21 cellular contexts compared by ENCODE assay signal in the genomic region with DNA sequence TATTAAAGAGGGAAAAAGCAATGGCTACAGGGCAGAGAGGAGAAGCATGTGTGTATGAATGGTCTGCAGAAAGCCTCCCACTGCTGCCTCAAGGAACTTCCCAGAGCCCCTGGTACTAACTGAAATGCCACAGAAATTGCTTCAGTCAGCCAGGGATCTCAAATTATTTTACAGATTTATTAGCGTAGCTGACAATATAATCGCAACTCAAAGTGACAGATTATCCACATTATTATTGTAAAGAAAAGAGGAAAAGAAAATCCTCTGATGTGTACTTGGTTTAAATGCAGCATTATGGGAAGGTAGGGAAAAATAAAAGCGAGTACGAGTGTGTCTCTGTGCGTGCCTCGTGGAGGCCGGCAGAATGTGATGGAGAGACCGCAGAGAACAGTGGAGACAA.
DNase-seq lines count a peak whose midpoint lies in the region; FAIRE-seq and TF ChIP-seq lines count a peak whose summit lies in the region.
"Had no signal": no experiment of that assay in that cellular context is flagged by ENCODE, and none has a peak within 500 bp of the region (broad histone marks: within the 10 kb centered on the region; RNA-seq: fewer than 3 reads in every experiment).

No MANE protein-coding gene starts in this region.

- H3K4me3 ChIP-seq in BLaER1 (no peak overlapping the region), WERI-Rb-1 (ENCODE audit: low read depth, low read length) (no peak overlapping the region), iPS-15b (ENCODE audit: low read depth, low read length) (no peak overlapping the region), trophoblast cell (ENCODE audit: low read depth, low read length) (no peak overlapping the region), spleen (no peak overlapping the region)
- H3K4me3 ChIP-seq: body of pancreas, skin epidermis had no signal

- H3K9me3 ChIP-seq in BLaER1 (no peaks in the 10 kb centered on the region), WERI-Rb-1 (ENCODE audit: severe bottlenecking) (peaks cover 8% of the 10 kb centered on the region), iPS-15b (ENCODE audit: control insufficient read depth, insufficient read depth, low read length) (no peaks in the 10 kb centered on the region), trophoblast cell (ENCODE audit: insufficient read depth, low read depth, low read length) (no peaks in the 10 kb centered on the region), spleen (peaks cover 0 to 28% (median 24%) of the 10 kb centered on the region in 8 donors)
- H3K9me3 ChIP-seq: body of pancreas had no signal

- no peak for DNase-seq in WERI-Rb-1
- DNase-seq in trophoblast cell: no peak
- DNase-seq in LoVo (ENCODE audit: low spot score): no peak
- DNase-seq in SHP77 (lab: John Stamatoyannopoulos, UW): no peak
- DNase-seq in H54 (ENCODE audit: insufficient read length, low spot score): no peak
- DNase-seq in spleen: no peak
- DNase-seq: activated B cell treated with CpG ODN at 0.5 μM for 24 hours; body of pancreas; C1 segment of cervical spinal cord; cortex of kidney; H9; NCI-H2171 treated with DMSO at 0.1 percent for 48 hours; SHP77 treated with DMSO at 0.1 percent for 48 hours; stimulated activated CD4-positive, alpha-beta T cell treated with anti-CD3 and anti-CD28 coated beads, Interleukin-4, amount 100 ng/mL, for 1 hour; stimulated activated naive CD8-positive, alpha-beta T cell treated with anti-CD3 and anti-CD28 coated beads, Interleukin-15, amount 100 ng/mL, for 72 hours; T-helper 2 cell had no signal

- H3K27me3 ChIP-seq in BLaER1: no peaks in the 10 kb centered on the region
- no peaks in the 10 kb centered on the region for H3K27me3 ChIP-seq in WERI-Rb-1 (ENCODE audit: insufficient read depth, low read depth, severe bottlenecking)
- H3K27me3 ChIP-seq in iPS-15b (ENCODE audit: control insufficient read depth, insufficient read depth, low read length): no peaks in the 10 kb centered on the region
- no peaks in the 10 kb centered on the region for H3K27me3 ChIP-seq in trophoblast cell (ENCODE audit: insufficient read depth, low read length)
- H3K27me3 ChIP-seq in spleen (replicated peaks in 1 of 7): no peaks in the 10 kb centered on the region
- H3K27me3 ChIP-seq: body of pancreas had no signal

- intact Hi-C loops in spleen (cut with DNase I; ENCODE audit: low total_unique reads): no loop called here

- no CpG with 5 or more reads among the region's 8 CpGs for WGBS in trophoblast cell (ENCODE audit: extremely low coverage, insufficient coverage, insufficient read length)
- WGBS in spleen, 5 donors: 96 to 99% (median 98%) methylated on average over 8 of the region's 8 CpGs

- H4K12ac ChIP-seq in trophoblast cell (ENCODE audit: low read depth, low read length): no peak overlapping the region

- no peak for FAIRE-seq in H54 (lab: Jason Lieb, UNC)
- FAIRE-seq: A204.1 had no signal

- H3K4me1 ChIP-seq in BLaER1 (peaks cover 16% of the 10 kb centered on the region), iPS-15b (ENCODE audit: control insufficient read depth, insufficient read depth, low read length) (no peaks in the 10 kb centered on the region), trophoblast cell (ENCODE audit: control insufficient read depth in 1 of 2, insufficient read depth in 2 of 2, low read length in 2 of 2) (peaks cover 5 to 7% of the 10 kb centered on the region in 2 experiments), spleen (no peaks in the 10 kb centered on the region)
- H3K4me1 ChIP-seq: body of pancreas, parathyroid adenoma had no signal

- peak overlapping the region; percentile 41 for H3K4me2 ChIP-seq in BLaER1
- peak overlapping the region; percentile 39 for H3K4me2 ChIP-seq in trophoblast cell (ENCODE audit: low read length)

- peaks cover 14% of the 10 kb centered on the region; the same call in 1 of the 2 replicates for H3K36me3 ChIP-seq in BLaER1
- H3K36me3 ChIP-seq in WERI-Rb-1: no peaks in the 10 kb centered on the region; the same call in none of the 2 replicates
- H3K36me3 ChIP-seq in iPS-15b (ENCODE audit: control insufficient read depth, insufficient read depth, low read length): no peaks in the 10 kb centered on the region
- peaks cover 2% of the 10 kb centered on the region in 2 experiments for H3K36me3 ChIP-seq in trophoblast cell (ENCODE audit: control insufficient read depth in 1 of 2, insufficient read depth in 2 of 2, low read length in 2 of 2)
- peaks cover 0 to 97% (median 48%) of the 10 kb centered on the region in 6 donors for H3K36me3 ChIP-seq in spleen

- H4K91ac ChIP-seq in trophoblast cell (ENCODE audit: low read depth, low read length): no peak overlapping the region

- no peak overlapping the region for H3K14ac ChIP-seq in trophoblast cell (ENCODE audit: low read length)

- no peak overlapping the region for H2AK5ac ChIP-seq in trophoblast cell (ENCODE audit: low read length)

- no peak overlapping the region for H3K18ac ChIP-seq in trophoblast cell (ENCODE audit: low read length)

- no peak overlapping the region for H3K23ac ChIP-seq in trophoblast cell (ENCODE audit: low read length)

- no peak overlapping the region for H4K8ac ChIP-seq in trophoblast cell (ENCODE audit: low read depth, low read length)

- H3K79me1 ChIP-seq in trophoblast cell (ENCODE audit: low read length): no peaks in the 10 kb centered on the region

- H3K9ac ChIP-seq in BLaER1: no peak overlapping the region
- peak overlapping the region; percentile 65 for H3K9ac ChIP-seq in iPS-15b (ENCODE audit: low read depth, low read length)
- no peak overlapping the region for H3K9ac ChIP-seq in trophoblast cell (ENCODE audit: low read length)
- H3K9ac ChIP-seq: parathyroid adenoma had no signal

- no peak for TF ChIP-seq CTCF in WERI-Rb-1 (IDR thresholded peaks at IDR 0.05; ENCODE audit: low read depth, low read length)
- TF ChIP-seq CTCF in spleen (IDR thresholded peaks at IDR 0.05 in 8 of 11, conservative IDR thresholded peaks at IDR 0.05 in 3 of 11): no peak

- H3K4ac ChIP-seq in trophoblast cell (ENCODE audit: low read depth, low read length): no peak overlapping the region

- H4K20me1 ChIP-seq in BLaER1: no peaks in the 10 kb centered on the region

- H2BK12ac ChIP-seq in trophoblast cell (ENCODE audit: low read length): no peak overlapping the region

- no peaks in the 10 kb centered on the region for H3K79me2 ChIP-seq in trophoblast cell (ENCODE audit: control insufficient read depth, insufficient read depth, low read length, poor library complexity)
- H3K79me2 ChIP-seq: parathyroid adenoma had no signal

- H2AFZ ChIP-seq in trophoblast cell (ENCODE audit: insufficient read depth, low read length, poor library complexity): no peak overlapping the region
- H2AFZ ChIP-seq: parathyroid adenoma had no signal

- no peak for TF ChIP-seq POLR2A in H54 (IDR thresholded peaks at IDR 0.05; ENCODE audit: low read depth, low read length)
- TF ChIP-seq POLR2A in spleen (IDR thresholded peaks at IDR 0.05): no peak

- no peak overlapping the region for H2BK120ac ChIP-seq in trophoblast cell (ENCODE audit: insufficient read depth, low read length, poor library complexity)

- H2BK5ac ChIP-seq in trophoblast cell (ENCODE audit: low read depth, low read length, poor library complexity): no peak overlapping the region

- no peak overlapping the region for H3K27ac ChIP-seq in BLaER1
- peak overlapping the region; percentile 88 for H3K27ac ChIP-seq in WERI-Rb-1
- peak overlapping the region; percentile 63 for H3K27ac ChIP-seq in trophoblast cell (ENCODE audit: low read depth, low read length)
- no peak overlapping the region for H3K27ac ChIP-seq in spleen
- H3K27ac ChIP-seq: body of pancreas, parathyroid adenoma had no signal

Comparison
In these comparisons a context has a peak if more than half of its experiments do, and no peak if none do; other contexts are left out.
1. H3K27ac ChIP-seq: peak in WERI-Rb-1 (single experiment) and trophoblast cell (single experiment); none in BLaER1 (single experiment) and spleen (0 of 8).